Comparison of ENCODE assay signal across 8 cellular contexts in genomic region chr6:144582939-144583613, GRCh38.
DNase-seq lines count a peak whose midpoint lies in the region; ATAC-seq and TF ChIP-seq lines count a peak whose summit lies in the region.

No MANE protein-coding gene starts in this region.

- H3K4me3 Mint-ChIP-seq in immature natural killer cell, result peak overlapping the region; percentile 84 to 94 (median 87)

- peaks cover 50% of the 10 kb centered on the region for H4K20me1 ChIP-seq in BLaER1

- no peaks in the 10 kb centered on the region for H3K9me3 Mint-ChIP-seq in immature natural killer cell

- H3K36me3 Mint-ChIP-seq in immature natural killer cell, result peaks cover 0 to 12% (median 4%) of the 10 kb centered on the region in 3 donors

- intact Hi-C loops in adrenal gland (cut with DNase I), result loop anchor here in 1 of 2 donors (10.0 kb wide), 1 partner anchor 632 kb away; no protein-coding TSS in a partner anchor

- peaks cover 0 to 14% (median 3%) of the 10 kb centered on the region in 3 donors for H3K27me3 Mint-ChIP-seq in immature natural killer cell (ENCODE audit: low read depth in 3 of 3)

- H3K4me1 ChIP-seq in BLaER1, result peaks cover 56% of the 10 kb centered on the region
- H3K4me1 ChIP-seq in adrenal gland (replicated peaks in 1 of 2), result peaks cover 4 to 51% of the 10 kb centered on the region in 2 donors

- H3K9me3 ChIP-seq in BLaER1 (no peaks in the 10 kb centered on the region), adrenal gland (replicated peaks in 1 of 3) (no peaks in the 10 kb centered on the region)

- ATAC-seq in GM19324 (IDR thresholded peaks at IDR 0.05; ENCODE audit: low FRiP score, unreplicated experiment) (peak; percentile 94), HG03342 (IDR thresholded peaks at IDR 0.05; ENCODE audit: unreplicated experiment) (peak; percentile 94)

- WGBS in adrenal gland, 4 donors, result 33 to 47% (median 40%) methylated on average over 14 to 16 of the region's 16 CpGs

- peak overlapping the region; percentile 84 to 90 (median 88) for H3K27ac Mint-ChIP-seq in immature natural killer cell

- H3K36me3 ChIP-seq in BLaER1 (peaks cover 24% of the 10 kb centered on the region), adrenal gland (replicated peaks in 1 of 2) (no peaks in the 10 kb centered on the region)

- peak overlapping the region; percentile 82 for H3K4me2 ChIP-seq in BLaER1

- no peak overlapping the region; the same call in 1 of the 2 replicates for H3K27ac ChIP-seq in BLaER1
- peak overlapping the region in 1 of 5 donors; percentile 3 for H3K27ac ChIP-seq in adrenal gland

- H3K4me3 ChIP-seq in BLaER1 (peak overlapping the region; percentile 45), adrenal gland (no peak overlapping the region)

- no peak for TF ChIP-seq POLR2A in adrenal gland (IDR thresholded peaks at IDR 0.05)

- DNase-seq in RPMI7951 (ENCODE audit: low read depth), result peak; percentile 47
- DNase-seq in adrenal gland, result peak in 5 of 7 donors; percentile 23 to 69 (median 36)
- DNase-seq in immature natural killer cell, result peak; percentile 51 to 68 (median 59)
- peak; percentile 29 to 34 for DNase-seq in stimulated activated CD4-positive, alpha-beta T cell treated with anti-CD3 and anti-CD28 coated beads, Interleukin-2, amount 100 ng/mL, for 24 hours
- DNase-seq in COLO829 (ENCODE audit: low spot score), result no peak

- TF ChIP-seq CTCF in adrenal gland (IDR thresholded peaks at IDR 0.05), result no peak

- no peaks in the 10 kb centered on the region for H3K27me3 ChIP-seq in BLaER1
- no peaks in the 10 kb centered on the region for H3K27me3 ChIP-seq in adrenal gland

- H3K4me1 Mint-ChIP-seq in immature natural killer cell, result peaks cover 43 to 80% of the 10 kb centered on the region in 2 donors

- peak overlapping the region; percentile 0; the same call in 1 of the 2 replicates for H3K9ac ChIP-seq in BLaER1
